ENCODE assay signal across 25 cellular contexts in the genomic region with DNA sequence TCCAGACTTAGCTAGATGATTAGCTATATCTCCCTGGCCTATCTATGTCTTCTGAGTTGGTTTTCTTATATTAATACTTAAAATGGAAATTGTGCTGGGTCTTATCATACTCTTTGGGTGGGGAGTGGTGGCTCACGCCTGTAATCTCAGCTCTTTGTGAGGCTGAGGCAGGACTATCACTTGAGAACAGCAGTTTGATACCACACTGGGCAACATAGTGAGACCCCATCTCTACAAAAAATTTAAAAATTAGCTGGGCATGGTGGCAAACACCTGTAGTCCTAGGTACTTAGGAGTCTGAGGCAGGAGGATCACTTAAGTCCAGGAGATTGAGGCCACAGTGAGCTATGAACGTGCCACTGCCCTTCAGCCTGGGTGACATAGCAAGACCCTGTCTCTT. TPM values are rescaled to one million over a fixed set of nuclear protein-coding genes. Genes with fewer than 3 reads are reported as not detected.
"Had no signal": no experiment of that assay in that cellular context is flagged by ENCODE, and none has a peak within 500 bp of the region (broad histone marks: within the 10 kb centered on the region; RNA-seq: fewer than 3 reads in every experiment).

No MANE protein-coding gene starts in this region.

- H3K4me2 ChIP-seq: hepatocyte had no signal

- ATAC-seq: heart right ventricle; left cardiac atrium; left lobe of liver; naive thymus-derived CD4-positive, alpha-beta T cell; natural killer cell treated with Interleukin-12 subunit alpha and Interleukin-12 subunit beta and Interleukin-15 and Interleukin-18, amount 100 ng/mL, for 72 hours; right cardiac atrium; stimulated activated effector memory CD8-positive, alpha-beta T cell treated with anti-CD3 and anti-CD28 coated beads, Interleukin-12 subunit alpha, Interleukin-12 subunit beta, amount 100 ng/mL, for 72 hours; upper lobe of right lung had no signal

- H3K36me3 ChIP-seq: ovary, thyroid gland, transverse colon had no signal

- H3K4me3 ChIP-seq: heart right ventricle, hepatocyte, lung, ovary, sigmoid colon, spleen, thyroid gland, transverse colon, upper lobe of right lung had no signal

- H2AFZ ChIP-seq: hepatocyte had no signal

- H3K4me1 Mint-ChIP-seq: naive thymus-derived CD4-positive, alpha-beta T cell; stimulated activated effector memory CD8-positive, alpha-beta T cell treated with anti-CD3 and anti-CD28 coated beads, Interleukin-12 subunit alpha, Interleukin-12 subunit beta, amount 100 ng/mL, for 72 hours had no signal

- H3K27me3 Mint-ChIP-seq: natural killer cell treated with Interleukin-12 subunit alpha and Interleukin-12 subunit beta and Interleukin-15 and Interleukin-18, amount 100 ng/mL, for 72 hours; progenitor cell of endocrine pancreas; stimulated activated naive CD8-positive, alpha-beta T cell treated with anti-CD3 and anti-CD28 coated beads, Interleukin-15, Interleukin-2, amounts not matched to agents 100 ng/mL and 50 ng/mL, for 24 hours had no signal

- H3K4me3 Mint-ChIP-seq: mesothelial cell of epicardium; naive thymus-derived CD4-positive, alpha-beta T cell; natural killer cell treated with Interleukin-12 subunit alpha and Interleukin-12 subunit beta and Interleukin-15 and Interleukin-18, amount 100 ng/mL, for 72 hours; stimulated activated effector memory CD8-positive, alpha-beta T cell treated with anti-CD3 and anti-CD28 coated beads, Interleukin-12 subunit alpha, Interleukin-12 subunit beta, amount 100 ng/mL, for 72 hours; stimulated activated naive CD8-positive, alpha-beta T cell treated with anti-CD3 and anti-CD28 coated beads, Interleukin-15, Interleukin-2, amounts not matched to agents 100 ng/mL and 50 ng/mL, for 24 hours had no signal

- H3K9me3 ChIP-seq: ovary, thyroid gland, upper lobe of right lung had no signal

- H3K27ac Mint-ChIP-seq: mesothelial cell of epicardium; naive thymus-derived CD4-positive, alpha-beta T cell; natural killer cell treated with Interleukin-12 subunit alpha and Interleukin-12 subunit beta and Interleukin-15 and Interleukin-18, amount 100 ng/mL, for 72 hours; progenitor cell of endocrine pancreas; stimulated activated effector memory CD8-positive, alpha-beta T cell treated with anti-CD3 and anti-CD28 coated beads, Interleukin-12 subunit alpha, Interleukin-12 subunit beta, amount 100 ng/mL, for 72 hours; stimulated activated naive CD8-positive, alpha-beta T cell treated with anti-CD3 and anti-CD28 coated beads, Interleukin-15, Interleukin-2, amounts not matched to agents 100 ng/mL and 50 ng/mL, for 24 hours had no signal

- H3K36me3 Mint-ChIP-seq: naive thymus-derived CD4-positive, alpha-beta T cell; stimulated activated effector memory CD8-positive, alpha-beta T cell treated with anti-CD3 and anti-CD28 coated beads, Interleukin-12 subunit alpha, Interleukin-12 subunit beta, amount 100 ng/mL, for 72 hours had no signal

- DNase-seq: heart right ventricle; kidney glomerular epithelial cell; left cardiac atrium; mesendoderm; naive thymus-derived CD4-positive, alpha-beta T cell; ovary; retina; right cardiac atrium; sigmoid colon; small intestine; spleen; stimulated activated CD4-positive, alpha-beta T cell treated with anti-CD3 and anti-CD28 coated beads, Interleukin-4, amount 100 ng/mL, for 24 hours; stimulated activated naive CD4-positive, alpha-beta T cell; substantia nigra; thyroid gland; transverse colon; upper lobe of right lung had no signal

- H3K27ac ChIP-seq: hepatocyte, ovary, thyroid gland, transverse colon, upper lobe of right lung had no signal

- H3K27me3 ChIP-seq: heart right ventricle, hepatocyte, ovary, sigmoid colon, spleen, thyroid gland, transverse colon, upper lobe of right lung had no signal

RNA-seq across cellular contexts. Expression of gene WDFY3, which starts 30.4 kb away (rescaled TPM):
- polyA plus RNA-seq: naive thymus-derived CD4-positive, alpha-beta T cell had no signal
